Comparison of ENCODE assay signal across 23 cellular contexts in the genomic region with DNA sequence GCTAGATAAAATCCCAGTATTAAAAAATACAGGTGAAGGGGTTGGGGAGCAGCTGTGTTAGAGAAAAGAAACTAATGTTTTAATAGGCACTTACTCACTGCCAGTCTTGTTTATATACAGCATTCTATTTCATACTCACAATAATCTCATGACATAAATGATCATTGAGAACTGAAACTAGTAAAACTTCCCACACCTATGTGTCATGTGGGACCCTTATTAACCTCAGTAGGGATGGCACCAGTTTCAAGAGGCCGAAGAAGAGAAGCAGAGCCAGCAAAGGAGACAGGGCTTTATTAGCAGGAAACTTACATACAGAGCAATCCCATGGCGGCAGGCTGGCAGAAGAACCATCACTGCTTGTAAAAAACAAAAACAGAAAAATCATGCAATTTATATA. TPM values are rescaled to one million over a fixed set of nuclear protein-coding genes. Genes with fewer than 3 reads are reported as not detected.
"Had no signal": no experiment of that assay in that cellular context is flagged by ENCODE, and none has a peak within 500 bp of the region (broad histone marks: within the 10 kb centered on the region; RNA-seq: fewer than 3 reads in every experiment).

No MANE protein-coding gene starts in this region.

- H3K79me2 ChIP-seq: parathyroid adenoma had no signal

- H3K9me3 ChIP-seq: esophagus muscularis mucosa, right lobe of liver, stomach, thyroid gland, vagina had no signal

- H3K9ac ChIP-seq: neural progenitor cell, parathyroid adenoma had no signal

- H3K27ac ChIP-seq: esophagus muscularis mucosa, neural progenitor cell, parathyroid adenoma, right lobe of liver, stomach, thyroid gland, vagina had no signal

- H3K4me2 ChIP-seq: neural progenitor cell, smooth muscle cell had no signal

- H2AFZ ChIP-seq: neural progenitor cell, parathyroid adenoma had no signal

- H3K4me3 ChIP-seq: esophagus muscularis mucosa, neural progenitor cell, right lobe of liver, smooth muscle cell, stomach, thyroid gland, vagina had no signal

- H3K27me3 ChIP-seq: esophagus muscularis mucosa, neural progenitor cell, right lobe of liver, stomach, thyroid gland, vagina had no signal

- H3K36me3 ChIP-seq: esophagus muscularis mucosa, neural progenitor cell, right lobe of liver, stomach, thyroid gland, vagina had no signal

- ATAC-seq: left lobe of liver; naive thymus-derived CD4-positive, alpha-beta T cell; right lobe of liver had no signal

- DNase-seq: effector CD8-positive, alpha-beta T cell; endodermal cell; kidney; mesendoderm; midbrain; naive thymus-derived CD4-positive, alpha-beta T cell; right lobe of liver; stimulated activated CD4-positive, alpha-beta T cell treated with anti-CD3 and anti-CD28 coated beads, Interleukin-12 subunit alpha, Interleukin-12 subunit beta, amount 100 ng/mL, for 4 hours; stimulated activated CD4-positive, alpha-beta T cell treated with anti-CD3 and anti-CD28 coated beads, Interleukin-1b, Interleukin-23, amount 100 ng/mL, for 48 hours; stimulated activated CD4-positive, alpha-beta T cell treated with anti-CD3 and anti-CD28 coated beads, Interleukin-4, amount 100 ng/mL, for 1 hour; stimulated activated CD8-positive, alpha-beta memory T cell treated with anti-CD3 and anti-CD28 coated beads, Interleukin-4, amount 100 ng/mL, for 48 hours; stimulated activated naive CD4-positive, alpha-beta T cell treated with Interleukin-2 at 50 U/mL for 16 hours; stomach; thyroid gland; trophoblast cell had no signal

- H3K4me1 ChIP-seq: esophagus muscularis mucosa, neural progenitor cell, parathyroid adenoma, right lobe of liver, stomach, thyroid gland, vagina had no signal

RNA-seq across cellular contexts. Expression of gene KCNH1, which starts 48.8 kb away (rescaled TPM):
- total RNA-seq: liver; lung microvascular endothelial cell; naive thymus-derived CD4-positive, alpha-beta T cell; right lobe of liver had no signal
- polyA plus RNA-seq: liver; naive thymus-derived CD4-positive, alpha-beta T cell had no signal
